16 cellular contexts compared by ENCODE assay signal in the genomic region with DNA sequence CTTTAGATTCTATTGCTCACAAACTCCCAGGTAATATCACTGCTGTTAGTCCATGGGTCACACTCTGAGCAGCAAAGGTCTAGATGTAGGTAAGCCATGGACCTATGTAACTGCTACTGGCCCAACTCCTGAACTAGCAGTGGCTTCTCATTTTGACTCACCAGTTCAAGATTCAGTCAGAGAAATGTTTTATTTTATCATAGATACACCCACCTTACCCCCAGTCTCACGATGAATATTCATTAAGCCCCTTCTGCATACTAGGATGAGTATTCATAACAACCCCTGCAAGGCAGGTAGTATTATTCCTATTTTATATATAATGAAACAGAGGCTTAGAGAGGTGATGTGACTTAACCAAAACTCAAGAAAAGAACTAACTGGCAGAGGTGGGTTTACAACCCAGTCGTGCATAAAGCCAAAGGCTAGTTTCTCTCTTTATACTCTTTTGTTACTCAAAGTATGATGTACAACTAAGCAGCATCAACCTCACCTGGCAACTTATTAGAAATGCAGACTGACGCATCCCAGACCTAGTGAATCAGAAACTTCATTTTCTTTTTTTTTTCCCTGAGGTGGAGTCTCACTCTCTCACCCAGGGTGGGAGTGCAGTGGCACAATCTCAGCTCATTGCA.
DNase-seq lines count a peak whose midpoint lies in the region; ATAC-seq and TF ChIP-seq lines count a peak whose summit lies in the region.
"Had no signal": no experiment of that assay in that cellular context is flagged by ENCODE, and none has a peak within 500 bp of the region (broad histone marks: within the 10 kb centered on the region; RNA-seq: fewer than 3 reads in every experiment).

No MANE protein-coding gene starts in this region.

- intact Hi-C loops in vagina (cut with DNase I) = no loop called here

- H3K9me3 ChIP-seq in vagina = no peaks in the 10 kb centered on the region
- H3K9me3 ChIP-seq: sigmoid colon, uterus had no signal

- TF ChIP-seq CTCF in GM20000 (IDR thresholded peaks at IDR 0.05; ENCODE audit: extremely low read depth, missing control alignments) (no peak), vagina (IDR thresholded peaks at IDR 0.05) (no peak)

- H3K4me3 ChIP-seq in vagina = no peak overlapping the region
- H3K4me3 ChIP-seq: sigmoid colon, uterus had no signal

- H3K4me1 ChIP-seq in vagina = no peaks in the 10 kb centered on the region
- H3K4me1 ChIP-seq: sigmoid colon, uterus had no signal

- H3K27me3 ChIP-seq in vagina = no peaks in the 10 kb centered on the region
- H3K27me3 ChIP-seq: sigmoid colon, uterus had no signal

- TF ChIP-seq POLR2A in GM18505 (IDR thresholded peaks at IDR 0.05; ENCODE audit: borderline replicate concordance, extremely low read depth, insufficient read depth, insufficient read length) = no peak
- no peak for TF ChIP-seq POLR2A in vagina (IDR thresholded peaks at IDR 0.05)

- peak; percentile 76 for ATAC-seq in GM18505 (IDR thresholded peaks at IDR 0.05; ENCODE audit: unreplicated experiment)
- ATAC-seq in HG02852 (IDR thresholded peaks at IDR 0.05; ENCODE audit: unreplicated experiment) = peak; percentile 81
- peak; percentile 80 for ATAC-seq in HG03442 (IDR thresholded peaks at IDR 0.05; ENCODE audit: unreplicated experiment)
- ATAC-seq in GM21825 (IDR thresholded peaks at IDR 0.05; ENCODE audit: unreplicated experiment) = no peak
- ATAC-seq: stimulated activated effector memory CD8-positive, alpha-beta T cell treated with anti-CD3 and anti-CD28 coated beads, Interleukin-12 subunit alpha, Interleukin-12 subunit beta, amount 100 ng/mL, for 72 hours had no signal

- DNase-seq in GM20000 (ENCODE audit: low spot score) (peak; percentile 4), NCI-H1048 (lab: John Stamatoyannopoulos, UW) (no peak), HuH-7.5 (ENCODE audit: low spot score) (no peak), vagina (ENCODE audit: extremely low spot score in 2 of 2) (no peak)
- DNase-seq: activated naive CD4-positive, alpha-beta T cell treated with Interleukin-2 at 50 U/mL for 16 hours; effector CD4-positive, alpha-beta T cell; H9; MV-4-11; sigmoid colon; stimulated activated CD4-positive, alpha-beta T cell treated with anti-CD3 and anti-CD28 coated beads, Interleukin-4, amount 100 ng/mL, for 24 hours; uterus had no signal

- no peak overlapping the region for H3K27ac ChIP-seq in vagina
- H3K27ac ChIP-seq: sigmoid colon, uterus had no signal

- no peaks in the 10 kb centered on the region for H3K36me3 ChIP-seq in vagina
- H3K36me3 ChIP-seq: sigmoid colon, uterus had no signal
